ENCODE assay signal across 8 cellular contexts in genomic region chr15:67303490-67304363, GRCh38. TPM values are rescaled to one million over a fixed set of nuclear protein-coding genes. Genes with fewer than 3 reads are reported as not detected.
A peak's percentile ranks its signal among the peaks of the same experiment; 100 is the strongest.
DNase-seq lines count a peak whose midpoint lies in the region; ATAC-seq, FAIRE-seq and TF ChIP-seq lines count a peak whose summit lies in the region.

No MANE protein-coding gene starts in this region.

- H3K14ac ChIP-seq in H1 (ENCODE audit: insufficient read length) = no peak overlapping the region

- H3K23me2 ChIP-seq in H1 (ENCODE audit: low read depth, low read length) = no peaks in the 10 kb centered on the region

- no peak for ATAC-seq in HG03378 (IDR thresholded peaks at IDR 0.05; ENCODE audit: unreplicated experiment)

- no peak overlapping the region for H3K9ac ChIP-seq in H1 (replicated peaks in 1 of 4; ENCODE audit: extremely low read depth in 1 of 4, low read depth in 3 of 4, low read length in 3 of 4)

- H4K91ac ChIP-seq in H1 (replicated peaks; ENCODE audit: insufficient read length, low read length) = no peak overlapping the region

- H3K4me2 ChIP-seq in PC-9 (no peak overlapping the region), H1 (ENCODE audit: insufficient read depth in 1 of 2, low read depth in 2 of 2, low read length in 2 of 2) (no peak overlapping the region)

- H2AK5ac ChIP-seq in H1 (ENCODE audit: low read depth, low read length) = no peak overlapping the region

- FAIRE-seq in H1 (lab: Jason Lieb, UNC) = no peak

- CTCF ChIA-PET in CD4-positive, alpha-beta memory T cell (lab: Charles Lee; ENCODE audit: partially characterized antibody) = interaction anchor here (0.9 to 9.4 kb wide), 10 partner anchors 9 to 452 kb away, joined by 3 to 184 read pairs (median 4); no protein-coding TSS in a partner anchor
- CTCF ChIA-PET in PC-9 (lab: Charles Lee) (interaction anchor here (1.0 kb wide), 1 partner anchor 358 kb away, joined by 6 read pairs; no protein-coding TSS in a partner anchor), H1 (lab: Charles Lee; ENCODE audit: partially characterized antibody) (interaction anchor here (0.6 to 12.4 kb wide), 30 partner anchors 9 to 452 kb away, joined by 3 to 125 read pairs (median 3); no protein-coding TSS in a partner anchor)

- intact Hi-C loops in CD4-positive, alpha-beta memory T cell (cut with micrococcal nuclease) = loop anchor here (1.0 to 5.0 kb wide), 3 partner anchors 63 to 357 kb away; no protein-coding TSS in a partner anchor
- intact Hi-C loops in PC-9 (cut with micrococcal nuclease; ENCODE audit: unreplicated experiment) = loop anchor here (1.0 to 10.0 kb wide), 7 partner anchors 63 to 451 kb away; partner anchors contain the start of gene SMAD3

- no peaks in the 10 kb centered on the region for H3K4me1 ChIP-seq in CD4-positive, alpha-beta memory T cell (ENCODE audit: insufficient read depth, low read length)
- H3K4me1 ChIP-seq in PC-9 (replicated peaks; ENCODE audit: insufficient read depth) (no peaks in the 10 kb centered on the region), H1 (replicated peaks in 1 of 4; ENCODE audit: control insufficient read depth in 3 of 4, insufficient read depth in 4 of 4, low read length in 3 of 4) (no peaks in the 10 kb centered on the region)

- H4K8ac ChIP-seq in H1 (ENCODE audit: extremely low read depth, insufficient read depth, low read length) = no peak overlapping the region

- H4K5ac ChIP-seq in H1 (ENCODE audit: insufficient read length, low read depth, low read length) = no peak overlapping the region

- no peak overlapping the region for H3K27ac ChIP-seq in CD4-positive, alpha-beta memory T cell (ENCODE audit: low read depth, low read length)
- H3K27ac ChIP-seq in PC-9 (no peak overlapping the region), H1 (ENCODE audit: low read depth, low read length) (no peak overlapping the region)

- no peaks in the 10 kb centered on the region for H3K9me2 ChIP-seq in PC-9 (ENCODE audit: insufficient read depth)

- no peak overlapping the region for H2BK20ac ChIP-seq in H1 (ENCODE audit: low read length)

- no peak for TF ChIP-seq POLR2A in H1 (IDR thresholded peaks at IDR 0.05; ENCODE audit: control extremely low read depth in 1 of 2, low read depth in 2 of 2, low read length in 2 of 2)

- peaks cover 2 to 3% of the 10 kb centered on the region in 2 donors for H3K27me3 Mint-ChIP-seq in CD4-positive, alpha-beta memory T cell
- H3K27me3 Mint-ChIP-seq in neural crest cell (ENCODE audit: low read depth) = no peaks in the 10 kb centered on the region

- no peak overlapping the region for H2BK15ac ChIP-seq in H1 (ENCODE audit: low read length)

- H3K18ac ChIP-seq in H1 (ENCODE audit: extremely low read depth, low read length) = no peak overlapping the region

- H3F3A ChIP-seq in PC-9 (ENCODE audit: insufficient read depth, low read depth) = no peaks in the 10 kb centered on the region

- H3K36me3 Mint-ChIP-seq in CD4-positive, alpha-beta memory T cell = no peaks in the 10 kb centered on the region
- H3K36me3 Mint-ChIP-seq in neural crest cell (ENCODE audit: low read depth) = no peaks in the 10 kb centered on the region

- H2BK5ac ChIP-seq in H1 (ENCODE audit: low read depth, low read length) = no peak overlapping the region

- H3K79me2 ChIP-seq in PC-9 (ENCODE audit: low read depth) = no peaks in the 10 kb centered on the region
- no peaks in the 10 kb centered on the region for H3K79me2 ChIP-seq in H1 (ENCODE audit: control insufficient read depth in 1 of 2, insufficient read depth in 2 of 2, low read length in 2 of 2)

- H2AFZ ChIP-seq in PC-9 = no peak overlapping the region
- no peak overlapping the region for H2AFZ ChIP-seq in H1 (ENCODE audit: low read length)

- no peaks in the 10 kb centered on the region for H3K27me3 ChIP-seq in CD4-positive, alpha-beta memory T cell (ENCODE audit: insufficient read depth, low read length)
- H3K27me3 ChIP-seq in PC-9 (ENCODE audit: insufficient read depth, low read depth) = no peaks in the 10 kb centered on the region
- no peaks in the 10 kb centered on the region for H3K27me3 ChIP-seq in H1 (replicated peaks in 1 of 4; ENCODE audit: control insufficient read depth in 3 of 4, extremely low read depth in 1 of 4, insufficient read depth in 3 of 4, low read length in 3 of 4)

- no peaks in the 10 kb centered on the region for H3K36me3 ChIP-seq in CD4-positive, alpha-beta memory T cell (ENCODE audit: insufficient read depth, low read length)
- no peaks in the 10 kb centered on the region for H3K36me3 ChIP-seq in PC-9 (ENCODE audit: low read depth)
- no peaks in the 10 kb centered on the region for H3K36me3 ChIP-seq in H1 (ENCODE audit: control insufficient read depth in 2 of 4, insufficient read depth in 4 of 4, low read length in 3 of 4)

- H2BK120ac ChIP-seq in H1 (replicated peaks; ENCODE audit: low read depth, low read length) = no peak overlapping the region

- no peak overlapping the region for H3K4me3 Mint-ChIP-seq in CD4-positive, alpha-beta memory T cell
- no peak overlapping the region for H3K4me3 Mint-ChIP-seq in neural crest cell

- peak; percentile 43 to 55 (median 52) for DNase-seq in CD4-positive, alpha-beta memory T cell
- DNase-seq in GM13977 (ENCODE audit: low spot score) = peak; percentile 21
- no peak for DNase-seq in PC-9
- DNase-seq in H1 (ENCODE audit: low read depth in 1 of 2, low spot score in 2 of 2) = no peak
- no peak for DNase-seq in neural crest cell (ENCODE audit: low read depth, low spot score)
- DNase-seq in AG08396 (ENCODE audit: low spot score) = no peak
- DNase-seq in COLO829 (ENCODE audit: low spot score) = no peak

- no peaks in the 10 kb centered on the region for H3K9me3 ChIP-seq in CD4-positive, alpha-beta memory T cell (ENCODE audit: control insufficient read depth in 1 of 2, low read length in 2 of 2)
- H3K9me3 ChIP-seq in PC-9 (ENCODE audit: insufficient read depth, low read depth) (no peaks in the 10 kb centered on the region), H1 (ENCODE audit: insufficient read depth in 2 of 2, low read depth in 1 of 2, low read length in 1 of 2) (no peaks in the 10 kb centered on the region)

- no peaks in the 10 kb centered on the region for H3K79me1 ChIP-seq in H1 (ENCODE audit: low read depth, low read length)

- POLR2A ChIA-PET in CD4-positive, alpha-beta memory T cell (lab: Charles Lee; ENCODE audit: partially characterized antibody) = interaction anchor here (1.0 to 2.2 kb wide), 3 partner anchors 12 to 357 kb away, joined by 3 to 10 read pairs (median 7); no protein-coding TSS in a partner anchor
- POLR2A ChIA-PET in PC-9 (lab: Charles Lee; ENCODE audit: unreplicated experiment) = interaction anchor here (0.6 kb wide), 1 partner anchor 349 kb away, joined by 5 read pairs; no protein-coding TSS in a partner anchor
- POLR2A ChIA-PET in H1 (lab: Charles Lee; ENCODE audit: partially characterized antibody) = no interaction called here

- no peak overlapping the region for H3K23ac ChIP-seq in H1 (ENCODE audit: insufficient read length)

- H3K56ac ChIP-seq in H1 (replicated peaks; ENCODE audit: insufficient read length, low read depth, low read length) = no peak overlapping the region

- H3K4me3 ChIP-seq in CD4-positive, alpha-beta memory T cell (ENCODE audit: low read length in 2 of 2) = no peak overlapping the region
- no peak overlapping the region for H3K4me3 ChIP-seq in PC-9
- no peak overlapping the region for H3K4me3 ChIP-seq in H1 (ENCODE audit: extremely low read depth in 1 of 4, insufficient read depth in 2 of 4, low read depth in 3 of 4, low read length in 4 of 4)

- TF ChIP-seq CTCF in GM13977 (IDR thresholded peaks at IDR 0.05; ENCODE audit: extremely low read depth, insufficient read depth, missing control alignments) (peak; percentile 57), PC-9 (conservative IDR thresholded peaks at IDR 0.05) (peak; percentile 66), H1 (IDR thresholded peaks at IDR 0.05; ENCODE audit: control extremely low read depth in 1 of 3, insufficient read depth in 1 of 3, low read depth in 1 of 3, low read length in 3 of 3) (peak in 2 of 3 experiments; percentile 51 to 66; a peak in 3 of 4 replicates), neural crest cell (conservative IDR thresholded peaks at IDR 0.05) (peak; percentile 76)

- no peaks in the 10 kb centered on the region for H3K9me3 Mint-ChIP-seq in CD4-positive, alpha-beta memory T cell
- no peaks in the 10 kb centered on the region for H3K9me3 Mint-ChIP-seq in neural crest cell

- in situ Hi-C loops in GM13977 (cut with MboI; ENCODE audit: low pct_unique_long_range_greater_than_20kb, low sequenced_read_pairs, unreplicated experiment) = loop anchor here (5.0 kb wide), 1 partner anchor 356 kb away; no protein-coding TSS in a partner anchor

- no peak overlapping the region for H3K4ac ChIP-seq in H1 (replicated peaks; ENCODE audit: insufficient read length, low read depth, low read length)

- WGBS in H1 (ENCODE audit: extremely low coverage in 1 of 2, insufficient coverage in 1 of 2, insufficient read length in 1 of 2, insufficient replicate concordance in 2 of 2, low coverage in 1 of 2, low lambda C conversion rate in 2 of 2, missing lambda C conversion rate in 1 of 2), 2 experiments = 69% methylated on average over 4 of the region's 4 CpGs; no CpG with 5 or more reads in 1 of the 2 experiments

- TF ChIP-seq RAD21 in H1 (IDR thresholded peaks at IDR 0.05 in 1 of 2, conservative IDR thresholded peaks at IDR 0.05 in 1 of 2; ENCODE audit: low read depth in 2 of 2, low read length in 2 of 2) = peak; percentile 88 to 91

- H4K20me1 ChIP-seq in PC-9 (ENCODE audit: insufficient read depth) (no peaks in the 10 kb centered on the region), H1 (replicated peaks in 1 of 2; ENCODE audit: control insufficient read depth in 1 of 2, insufficient read depth in 2 of 2, low read length in 2 of 2) (no peaks in the 10 kb centered on the region)

- no peak overlapping the region for H2BK12ac ChIP-seq in H1 (ENCODE audit: low read depth, low read length)

- no peak overlapping the region for H3K27ac Mint-ChIP-seq in CD4-positive, alpha-beta memory T cell
- no peak overlapping the region for H3K27ac Mint-ChIP-seq in neural crest cell (ENCODE audit: unreplicated experiment)

- H3K4me1 Mint-ChIP-seq in CD4-positive, alpha-beta memory T cell = no peaks in the 10 kb centered on the region
- H3K4me1 Mint-ChIP-seq in neural crest cell = no peaks in the 10 kb centered on the region

- no TSS peak for BruUV-seq in PC-9 (replicated peaks; lab: Mats Ljungman, UMichigan)

- no peak for TF ChIP-seq EP300 in H1 (IDR thresholded peaks at IDR 0.05; ENCODE audit: borderline replicate concordance in 1 of 2, low read depth in 2 of 2, low read length in 2 of 2)

RNA-seq across cellular contexts. Expression of gene IQCH, which starts 49.1 kb away (rescaled TPM):
- 1 to 10 TPM; 1.1 to 2.1 TPM for total RNA-seq in CD4-positive, alpha-beta memory T cell
- polyA plus RNA-seq in CD4-positive, alpha-beta memory T cell = 1 to 10 TPM in 1 of 2 donors, under 1 TPM in 1; 0.99 to 1.9 TPM
- 7.5 and 8.6 TPM in 2 replicates for total RNA-seq in PC-9 (2021)
- 0.88 and 1.9 TPM in 2 replicates for total RNA-seq in H1 (2021; fragmentation: NEBNext Ultra II Directional; extraction: Animal tissue kit (Norgen Biotek cat#: 25700))
- 0.33 and 0.60 TPM in 2 replicates for polyA plus RNA-seq in H1 (2011; rRNA removed)
- polyA plus RNA-seq in H1 (2011; cell fraction: cytosol; rRNA removed) = 0.66 TPM
- 0.90 TPM for polyA plus RNA-seq in H1 (2011; cell fraction: nucleus; rRNA removed)
- polyA plus RNA-seq in H1 (2012, experiment 1 of 2) = 0.79 to 1.3 TPM (median 0.97 TPM) in 4 replicates
- not detected for polyA plus RNA-seq in H1 (2012, experiment 2 of 2)
- polyA plus RNA-seq in H1 (2013, experiment 1 of 2) = 1.4 TPM
- polyA plus RNA-seq in H1 (2013, experiment 2 of 2) = 0.70 TPM
- polyA minus RNA-seq in H1 (2011; rRNA and poly(A)+ RNA removed) = 4.4 and 5.9 TPM in 2 replicates
- polyA minus RNA-seq in H1 (2011; cell fraction: cytosol; rRNA and poly(A)+ RNA removed) = 2.9 TPM
- 7.9 TPM for polyA minus RNA-seq in H1 (2011; cell fraction: nucleus; rRNA and poly(A)+ RNA removed)
- total RNA-seq in neural crest cell = 2.5 and 2.8 TPM in 2 replicates

RNA-seq across cellular contexts. Expression of gene AAGAB, which starts 49.3 kb away (rescaled TPM):
- 10 to 100 TPM; 30.2 to 30.3 TPM for total RNA-seq in CD4-positive, alpha-beta memory T cell
- polyA plus RNA-seq in CD4-positive, alpha-beta memory T cell = 10 to 100 TPM; 43.5 to 71.0 TPM
- 42.2 and 56.5 TPM in 2 replicates for total RNA-seq in PC-9 (2021)
- 45.9 and 52.7 TPM in 2 replicates for total RNA-seq in H1 (2021; fragmentation: NEBNext Ultra II Directional; extraction: Animal tissue kit (Norgen Biotek cat#: 25700))
- 17.5 and 20.1 TPM in 2 replicates for polyA plus RNA-seq in H1 (2011; rRNA removed)
- polyA plus RNA-seq in H1 (2011; cell fraction: cytosol; rRNA removed) = 26.3 TPM
- polyA plus RNA-seq in H1 (2011; cell fraction: nucleus; rRNA removed) = 13.0 TPM
- polyA plus RNA-seq in H1 (2012, experiment 1 of 2) = 33.1 to 53.2 TPM (median 38.4 TPM) in 4 replicates
- 3.9 TPM for polyA plus RNA-seq in H1 (2012, experiment 2 of 2)
- polyA plus RNA-seq in H1 (2013, experiment 1 of 2) = 18.2 TPM
- polyA plus RNA-seq in H1 (2013, experiment 2 of 2) = 19.1 TPM
- polyA minus RNA-seq in H1 (2011; rRNA and poly(A)+ RNA removed) = 53.6 and 101 TPM in 2 replicates
- 31.7 TPM for polyA minus RNA-seq in H1 (2011; cell fraction: cytosol; rRNA and poly(A)+ RNA removed)
- polyA minus RNA-seq in H1 (2011; cell fraction: nucleus; rRNA and poly(A)+ RNA removed) = 44.2 TPM
- 54.9 and 56.2 TPM in 2 replicates for total RNA-seq in neural crest cell

Comparison
In these comparisons a context has a peak if more than half of its experiments do, and no peak if none do; other contexts are left out.
1. DNase-seq: peak in CD4-positive, alpha-beta memory T cell (5 of 5) and GM13977 (single experiment); none in PC-9 (0 of 2), H1 (0 of 2), neural crest cell (single experiment), AG08396 (single experiment) and COLO829 (single experiment).
2. Peak in every context shown above with its lines, with median percentiles within 50 percentile points of each other: CTCF ChIP-seq.